In genomic region chr7:27198871-27199801, GRCh38 we compare ENCODE assay signal across 9 cellular contexts. TPM values are rescaled to one million over a fixed set of nuclear protein-coding genes. Genes with fewer than 3 reads are reported as not detected.
A peak's percentile ranks its signal among the peaks of the same experiment; 100 is the strongest.
DNase-seq lines count a peak whose midpoint lies in the region; ATAC-seq and TF ChIP-seq lines count a peak whose summit lies in the region.
"Had no signal": no experiment of that assay in that cellular context is flagged by ENCODE, and none has a peak within 500 bp of the region (broad histone marks: within the 10 kb centered on the region; RNA-seq: fewer than 3 reads in every experiment).

No MANE protein-coding gene starts in this region.

- no peak for TF ChIP-seq CTCF in SK-N-SH (IDR thresholded peaks at IDR 0.05)
- TF ChIP-seq CTCF in type B pancreatic cell (conservative IDR thresholded peaks at IDR 0.05): peak; percentile 19

- CTCF ChIA-PET in SK-N-SH (lab: Yijun Ruan, JAX): interaction anchor here (0.5 to 5.2 kb wide), 20 partner anchors 10 to 897 kb away, joined by 3 to 44 read pairs (median 4); no protein-coding TSS in a partner anchor

- in situ Hi-C loops in KBM-7 (cut with MboI; ENCODE audit: low pct_unique_long_range_greater_than_20kb, low sequenced_read_pairs): loop anchor here (25.0 kb wide), 1 partner anchor 837 kb away; no protein-coding TSS in a partner anchor

- peaks cover 8% of the 10 kb centered on the region for H3F3A ChIP-seq in SK-N-SH (replicated peaks; ENCODE audit: insufficient read depth)

- H3K79me2 ChIP-seq in SK-N-SH (ENCODE audit: insufficient read depth): no peaks in the 10 kb centered on the region

- peak; percentile 17 to 34 for ATAC-seq in activated T-cell treated with anti-CD3 and anti-CD28 coated beads, Interleukin-2, amount 50 U/mL, for 4 hours

- H3K4me3 ChIP-seq in SK-N-SH (ENCODE audit: low read depth in 2 of 2, low read length in 1 of 2): no peak overlapping the region; a peak in 1 of 4 replicates

- H3K27me3 Mint-ChIP-seq in activated T-cell treated with anti-CD3 and anti-CD28 coated beads, Interleukin-2, amount 50 U/mL, for 4 hours (ENCODE audit: low read depth): peaks cover 84% of the 10 kb centered on the region
- peaks cover 95% of the 10 kb centered on the region for H3K27me3 Mint-ChIP-seq in type B pancreatic cell

- no peaks in the 10 kb centered on the region for H3K9me3 ChIP-seq in SK-N-SH

- 5% methylated on average over 51 of the region's 93 CpGs for WGBS in SK-N-SH (ENCODE audit: low lambda C conversion rate)

- no peak overlapping the region for H3K27ac Mint-ChIP-seq in type B pancreatic cell

- no peaks in the 10 kb centered on the region for H3K36me3 ChIP-seq in SK-N-SH (replicated peaks in 1 of 2; ENCODE audit: control insufficient read depth in 1 of 2, insufficient read depth in 2 of 2, low read length in 1 of 2)

- H3K36me3 Mint-ChIP-seq in activated T-cell treated with anti-CD3 and anti-CD28 coated beads, Interleukin-2, amount 50 U/mL, for 4 hours (ENCODE audit: insufficient read depth): no peaks in the 10 kb centered on the region
- H3K36me3 Mint-ChIP-seq in type B pancreatic cell: no peaks in the 10 kb centered on the region

- peaks cover 84% of the 10 kb centered on the region for H3K27me3 ChIP-seq in SK-N-SH (ENCODE audit: insufficient read depth)

- peak overlapping the region; percentile 64 for H3K4me3 Mint-ChIP-seq in activated T-cell treated with anti-CD3 and anti-CD28 coated beads, Interleukin-2, amount 50 U/mL, for 4 hours
- peak overlapping the region; percentile 80 for H3K4me3 Mint-ChIP-seq in type B pancreatic cell

- no peak overlapping the region for H3K4me2 ChIP-seq in SK-N-SH

- H3K9me2 ChIP-seq in SK-N-SH: no peaks in the 10 kb centered on the region

- POLR2A ChIA-PET in SK-N-SH (lab: Yijun Ruan, JAX): interaction anchor here (0.5 to 0.6 kb wide), 2 partner anchors 10 to 723 kb away, joined by 3 to 4 read pairs; no protein-coding TSS in a partner anchor

- no peak for TF ChIP-seq RAD21 in SK-N-SH (IDR thresholded peaks at IDR 0.05; ENCODE audit: low read length)

- no peaks in the 10 kb centered on the region for H3K9me3 Mint-ChIP-seq in activated T-cell treated with anti-CD3 and anti-CD28 coated beads, Interleukin-2, amount 50 U/mL, for 4 hours
- no peaks in the 10 kb centered on the region for H3K9me3 Mint-ChIP-seq in type B pancreatic cell

- TF ChIP-seq EP300 in SK-N-SH (IDR thresholded peaks at IDR 0.05; ENCODE audit: borderline replicate concordance in 1 of 2, low read depth in 1 of 2, low read length in 1 of 2): no peak

- H3K4me1 Mint-ChIP-seq in activated T-cell treated with anti-CD3 and anti-CD28 coated beads, Interleukin-2, amount 50 U/mL, for 4 hours (ENCODE audit: low read depth): peaks cover 24% of the 10 kb centered on the region
- peaks cover 7% of the 10 kb centered on the region for H3K4me1 Mint-ChIP-seq in type B pancreatic cell (ENCODE audit: unreplicated experiment)

- H3K27ac ChIP-seq in SK-N-SH (ENCODE audit: low read depth in 2 of 2, low read length in 1 of 2): no peak overlapping the region

- peaks cover 9% of the 10 kb centered on the region for H4K20me1 ChIP-seq in SK-N-SH (ENCODE audit: insufficient read depth)

- H2AFZ ChIP-seq in SK-N-SH (ENCODE audit: low read depth): no peak overlapping the region

- H3K9ac ChIP-seq in SK-N-SH: no peak overlapping the region

- H3K4me1 ChIP-seq in SK-N-SH (ENCODE audit: control insufficient read depth in 1 of 2, insufficient read depth in 2 of 2, low read depth in 1 of 2, low read length in 1 of 2): no peaks in the 10 kb centered on the region; a peak in 1 of 4 replicates

- DNase-seq in activated T-cell treated with anti-CD3 and anti-CD28 coated beads, Interleukin-2, amount 50 U/mL, for 4 hours: no peak
- no peak for DNase-seq in activated T-cell treated with anti-CD3 and anti-CD28 coated beads for 4 hours
- DNase-seq in SK-N-SH: peak; percentile 70
- peak; percentile 47 for DNase-seq in iPS-NIHi11 (ENCODE audit: low spot score)
- DNase-seq in type B pancreatic cell (ENCODE audit: extremely low spot score, unreplicated experiment): peak; percentile 69
- no peak for DNase-seq in GOT3 (lab: John Stamatoyannopoulos, UW)
- DNase-seq in midbrain (lab: John Stamatoyannopoulos, UW): no peak
- no peak for DNase-seq in KBM-7

TF ChIP-seq in SK-N-SH, 30 proteins besides CTCF, POLR2A, EP300 and RAD21:
- TF ChIP-seq FOXJ3 (CRISPR knock-in tag; IDR thresholded peaks at IDR 0.05): no peak
- no peak for TF ChIP-seq RXRA (IDR thresholded peaks at IDR 0.05; ENCODE audit: borderline replicate concordance, low read depth)
- TF ChIP-seq EZH2phosphoT487 (IDR thresholded peaks at IDR 0.05; ENCODE audit: borderline replicate concordance, low read depth): peak; percentile 99
- TF ChIP-seq YY1 (IDR thresholded peaks at IDR 0.05; ENCODE audit: low read depth): no peak
- TF ChIP-seq NFIC (IDR thresholded peaks at IDR 0.05; ENCODE audit: borderline replicate concordance): no peak
- no peak for TF ChIP-seq FOXM1 (IDR thresholded peaks at IDR 0.05; ENCODE audit: low read depth)
- TF ChIP-seq GATA2 (CRISPR knock-in tag; IDR thresholded peaks at IDR 0.05): no peak

RNA-seq across cellular contexts. Expression of gene HOXA13, which starts 0.8 kb away (rescaled TPM):
- total RNA-seq in activated T-cell treated with anti-CD3 and anti-CD28 coated beads, Interleukin-2, amount 50 U/mL, for 4 hours: not detected
- not detected in 2 replicates for polyA plus RNA-seq in SK-N-SH (2012; rRNA removed)
- not detected in 2 replicates for polyA plus RNA-seq in SK-N-SH (2012; cell fraction: cytosol; rRNA removed)
- not detected in 2 replicates for polyA plus RNA-seq in SK-N-SH (2012; cell fraction: nucleus; rRNA removed)
- total RNA-seq in type B pancreatic cell (ENCODE audit: low replicate concordance): 0.75 and 1.5 TPM in 2 replicates
- total RNA-seq: pulmonary artery endothelial cell had no signal

RNA-seq across cellular contexts. Expression of gene HOXA11, which starts 14.1 kb away (rescaled TPM):
- total RNA-seq in activated T-cell treated with anti-CD3 and anti-CD28 coated beads, Interleukin-2, amount 50 U/mL, for 4 hours: not detected
- polyA plus RNA-seq in SK-N-SH (2012; rRNA removed): not detected in 2 replicates
- not detected in 2 replicates for polyA plus RNA-seq in SK-N-SH (2012; cell fraction: cytosol; rRNA removed)
- not detected in 2 replicates for polyA plus RNA-seq in SK-N-SH (2012; cell fraction: nucleus; rRNA removed)
- total RNA-seq in type B pancreatic cell (ENCODE audit: low replicate concordance): 1.2 TPM in 1 of 2 replicates, not detected in the other
- total RNA-seq: pulmonary artery endothelial cell had no signal

RNA-seq across cellular contexts. Expression of gene HOXA10, which starts 25.0 kb away (rescaled TPM):
- under 1 TPM; 0.08 to 0.14 (median 0.10) TPM for total RNA-seq in activated T-cell treated with anti-CD3 and anti-CD28 coated beads, Interleukin-2, amount 50 U/mL, for 4 hours
- not detected in 2 replicates for polyA plus RNA-seq in SK-N-SH (2012; rRNA removed)
- polyA plus RNA-seq in SK-N-SH (2012; cell fraction: cytosol; rRNA removed): not detected in 2 replicates
- polyA plus RNA-seq in SK-N-SH (2012; cell fraction: nucleus; rRNA removed): not detected in 2 replicates
- 0.29 and 4.9 TPM in 2 replicates for total RNA-seq in type B pancreatic cell (ENCODE audit: low replicate concordance)

RNA-seq across cellular contexts. Expression of gene HOXA9, which starts 33.8 kb away (rescaled TPM):
- under 1 TPM in 2 of 3 donors, not detected in 1; 0.28 to 0.76 TPM for total RNA-seq in activated T-cell treated with anti-CD3 and anti-CD28 coated beads, Interleukin-2, amount 50 U/mL, for 4 hours
- not detected in 2 replicates for polyA plus RNA-seq in SK-N-SH (2012; rRNA removed)
- not detected in 2 replicates for polyA plus RNA-seq in SK-N-SH (2012; cell fraction: cytosol; rRNA removed)
- polyA plus RNA-seq in SK-N-SH (2012; cell fraction: nucleus; rRNA removed): not detected in 2 replicates
- 0.67 and 4.1 TPM in 2 replicates for total RNA-seq in type B pancreatic cell (ENCODE audit: low replicate concordance)

RNA-seq across cellular contexts. Expression of gene HOXA7, which starts 42.7 kb away (rescaled TPM):
- not detected for total RNA-seq in activated T-cell treated with anti-CD3 and anti-CD28 coated beads, Interleukin-2, amount 50 U/mL, for 4 hours
- polyA plus RNA-seq in SK-N-SH (2012; rRNA removed): not detected in 2 replicates
- not detected in 2 replicates for polyA plus RNA-seq in SK-N-SH (2012; cell fraction: cytosol; rRNA removed)
- polyA plus RNA-seq in SK-N-SH (2012; cell fraction: nucleus; rRNA removed): not detected in 2 replicates
- 3.2 and 6.2 TPM in 2 replicates for total RNA-seq in type B pancreatic cell (ENCODE audit: low replicate concordance)

Comparison
In these comparisons a context has a peak if more than half of its experiments do, and no peak if none do; other contexts are left out.
1. DNase-seq: peak in SK-N-SH (single experiment), iPS-NIHi11 (single experiment) and type B pancreatic cell (single experiment); none in activated T-cell treated with anti-CD3 and anti-CD28 coated beads, Interleukin-2, amount 50 U/mL, for 4 hours (single experiment), activated T-cell treated with anti-CD3 and anti-CD28 coated beads for 4 hours (single experiment), GOT3 (single experiment), midbrain (single experiment) and KBM-7 (single experiment).